1 cellular context compared by ENCODE assay signal in genomic region chr10:48656241-48656921, GRCh38.
TF ChIP-seq lines count a peak whose summit lies in the region.

No MANE protein-coding gene starts in this region.

TF ChIP-seq in HEK293, 187 proteins besides CTCF, POLR2A, EP300 and RAD21 (continued from another document):
- TF ChIP-seq, protein P1, sequence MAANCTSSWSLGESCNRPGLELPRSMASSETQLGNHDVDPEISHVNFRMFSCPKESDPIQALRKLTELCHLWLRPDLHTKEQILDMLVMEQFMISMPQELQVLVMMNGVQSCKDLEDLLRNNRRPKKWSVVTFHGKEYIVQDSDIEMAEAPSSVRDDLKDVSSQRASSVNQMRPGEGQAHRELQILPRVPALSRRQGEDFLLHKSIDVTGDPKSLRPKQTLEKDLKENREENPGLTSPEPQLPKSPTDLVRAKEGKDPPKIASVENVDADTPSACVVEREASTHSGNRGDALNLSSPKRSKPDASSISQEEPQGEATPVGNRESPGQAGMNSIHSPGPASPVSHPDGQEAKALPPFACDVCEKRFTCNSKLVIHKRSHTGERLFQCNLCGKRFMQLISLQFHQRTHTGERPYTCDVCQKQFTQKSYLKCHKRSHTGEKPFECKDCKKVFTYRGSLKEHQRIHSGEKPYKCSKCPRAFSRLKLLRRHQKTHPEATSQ (tag by site-specific recombination; IDR thresholded peaks at IDR 0.05) = no peak
- TF ChIP-seq KLF10 (tag by site-specific recombination; IDR thresholded peaks at IDR 0.05) = no peak
- peak; percentile 89; the same call in 1 of the 2 replicates for TF ChIP-seq ZSCAN30 (tag by site-specific recombination; IDR thresholded peaks at IDR 0.05)
- peak; percentile 45; the same call in 1 of the 2 replicates for TF ChIP-seq ZNF184 (tag by site-specific recombination; IDR thresholded peaks at IDR 0.05)
- no peak for TF ChIP-seq ZNF473 (tag by site-specific recombination; IDR thresholded peaks at IDR 0.05)
- TF ChIP-seq, protein P2, sequence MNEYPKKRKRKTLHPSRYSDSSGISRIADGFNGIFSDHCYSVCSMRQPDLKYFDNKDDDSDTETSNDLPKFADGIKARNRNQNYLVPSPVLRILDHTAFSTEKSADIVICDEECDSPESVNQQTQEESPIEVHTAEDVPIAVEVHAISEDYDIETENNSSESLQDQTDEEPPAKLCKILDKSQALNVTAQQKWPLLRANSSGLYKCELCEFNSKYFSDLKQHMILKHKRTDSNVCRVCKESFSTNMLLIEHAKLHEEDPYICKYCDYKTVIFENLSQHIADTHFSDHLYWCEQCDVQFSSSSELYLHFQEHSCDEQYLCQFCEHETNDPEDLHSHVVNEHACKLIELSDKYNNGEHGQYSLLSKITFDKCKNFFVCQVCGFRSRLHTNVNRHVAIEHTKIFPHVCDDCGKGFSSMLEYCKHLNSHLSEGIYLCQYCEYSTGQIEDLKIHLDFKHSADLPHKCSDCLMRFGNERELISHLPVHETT (tag by site-specific recombination; IDR thresholded peaks at IDR 0.05) = no peak
- TF ChIP-seq ZNF335 (tag by site-specific recombination; conservative IDR thresholded peaks at IDR 0.05) = peak; percentile 37; the same call in 1 of the 2 replicates
- TF ChIP-seq KLF8 (tag by site-specific recombination; IDR thresholded peaks at IDR 0.05) = peak; percentile 46; the same call in 1 of the 2 replicates
- no peak for TF ChIP-seq ZNF785 (tag by site-specific recombination; IDR thresholded peaks at IDR 0.05)
- TF ChIP-seq SCRT2 (tag by site-specific recombination; IDR thresholded peaks at IDR 0.05) = 0 out of 2 replicates have a peak, but pooled peaks have one; percentile 33
- no peak for TF ChIP-seq ZNF48 (tag by site-specific recombination; IDR thresholded peaks at IDR 0.05)
- TF ChIP-seq SETDB1 (IDR thresholded peaks at IDR 0.05; ENCODE audit: insufficient read length, low read length) = no peak
- TF ChIP-seq ZNF23 (tag by site-specific recombination; IDR thresholded peaks at IDR 0.05; ENCODE audit: borderline replicate concordance) = no peak
- TF ChIP-seq ZBTB6 (tag by site-specific recombination; IDR thresholded peaks at IDR 0.05) = no peak
- TF ChIP-seq ZBTB11 (tag by site-specific recombination; conservative IDR thresholded peaks at IDR 0.05; ENCODE audit: low read depth) = peak; percentile 72
- TF ChIP-seq ZNF791 (tag by site-specific recombination; IDR thresholded peaks at IDR 0.05) = no peak
- TF ChIP-seq, protein P3, sequence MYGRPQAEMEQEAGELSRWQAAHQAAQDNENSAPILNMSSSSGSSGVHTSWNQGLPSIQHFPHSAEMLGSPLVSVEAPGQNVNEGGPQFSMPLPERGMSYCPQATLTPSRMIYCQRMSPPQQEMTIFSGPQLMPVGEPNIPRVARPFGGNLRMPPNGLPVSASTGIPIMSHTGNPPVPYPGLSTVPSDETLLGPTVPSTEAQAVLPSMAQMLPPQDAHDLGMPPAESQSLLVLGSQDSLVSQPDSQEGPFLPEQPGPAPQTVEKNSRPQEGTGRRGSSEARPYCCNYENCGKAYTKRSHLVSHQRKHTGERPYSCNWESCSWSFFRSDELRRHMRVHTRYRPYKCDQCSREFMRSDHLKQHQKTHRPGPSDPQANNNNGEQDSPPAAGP (tag by site-specific recombination; IDR thresholded peaks at IDR 0.05) = no peak
- no peak for TF ChIP-seq ZBTB48 (tag by site-specific recombination; IDR thresholded peaks at IDR 0.05)
- TF ChIP-seq ZNF16 (tag by site-specific recombination; IDR thresholded peaks at IDR 0.05; ENCODE audit: low read depth) = no peak
- TF ChIP-seq, protein P4, sequence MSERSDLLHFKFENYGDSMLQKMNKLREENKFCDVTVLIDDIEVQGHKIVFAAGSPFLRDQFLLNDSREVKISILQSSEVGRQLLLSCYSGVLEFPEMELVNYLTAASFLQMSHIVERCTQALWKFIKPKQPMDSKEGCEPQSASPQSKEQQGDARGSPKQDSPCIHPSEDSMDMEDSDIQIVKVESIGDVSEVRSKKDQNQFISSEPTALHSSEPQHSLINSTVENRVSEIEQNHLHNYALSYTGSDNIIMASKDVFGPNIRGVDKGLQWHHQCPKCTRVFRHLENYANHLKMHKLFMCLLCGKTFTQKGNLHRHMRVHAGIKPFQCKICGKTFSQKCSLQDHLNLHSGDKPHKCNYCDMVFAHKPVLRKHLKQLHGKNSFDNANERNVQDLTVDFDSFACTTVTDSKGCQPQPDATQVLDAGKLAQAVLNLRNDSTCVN (tag by site-specific recombination; optimal IDR thresholded peaks at IDR 0.05) = peak; percentile 46
- TF ChIP-seq BCL11A (tag by site-specific recombination; IDR thresholded peaks at IDR 0.05; ENCODE audit: low read depth) = no peak
- TF ChIP-seq ZNF830 (tag by site-specific recombination; IDR thresholded peaks at IDR 0.05; ENCODE audit: low read depth) = no peak
- TF ChIP-seq, protein P5, sequence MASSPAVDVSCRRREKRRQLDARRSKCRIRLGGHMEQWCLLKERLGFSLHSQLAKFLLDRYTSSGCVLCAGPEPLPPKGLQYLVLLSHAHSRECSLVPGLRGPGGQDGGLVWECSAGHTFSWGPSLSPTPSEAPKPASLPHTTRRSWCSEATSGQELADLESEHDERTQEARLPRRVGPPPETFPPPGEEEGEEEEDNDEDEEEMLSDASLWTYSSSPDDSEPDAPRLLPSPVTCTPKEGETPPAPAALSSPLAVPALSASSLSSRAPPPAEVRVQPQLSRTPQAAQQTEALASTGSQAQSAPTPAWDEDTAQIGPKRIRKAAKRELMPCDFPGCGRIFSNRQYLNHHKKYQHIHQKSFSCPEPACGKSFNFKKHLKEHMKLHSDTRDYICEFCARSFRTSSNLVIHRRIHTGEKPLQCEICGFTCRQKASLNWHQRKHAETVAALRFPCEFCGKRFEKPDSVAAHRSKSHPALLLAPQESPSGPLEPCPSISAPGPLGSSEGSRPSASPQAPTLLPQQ (tag by site-specific recombination; IDR thresholded peaks at IDR 0.05) = 0 out of 2 replicates have a peak, but pooled peaks have one; percentile 51
- TF ChIP-seq ZBTB17 (tag by site-specific recombination; IDR thresholded peaks at IDR 0.05) = peak; percentile 48; the same call in 1 of the 2 replicates
- TF ChIP-seq ZNF518A (tag by site-specific recombination; conservative IDR thresholded peaks at IDR 0.05; ENCODE audit: low read depth) = 0 out of 2 replicates have a peak, but pooled peaks have one; percentile 38
- no peak for TF ChIP-seq MYNN (tag by site-specific recombination; IDR thresholded peaks at IDR 0.05; ENCODE audit: borderline replicate concordance)
- TF ChIP-seq ZNF624 (tag by site-specific recombination; IDR thresholded peaks at IDR 0.05) = no peak
- no peak for TF ChIP-seq ZNF571 (tag by site-specific recombination; IDR thresholded peaks at IDR 0.05)
- TF ChIP-seq ZNF658 (tag by site-specific recombination; IDR thresholded peaks at IDR 0.05) = no peak
- TF ChIP-seq, protein P6, sequence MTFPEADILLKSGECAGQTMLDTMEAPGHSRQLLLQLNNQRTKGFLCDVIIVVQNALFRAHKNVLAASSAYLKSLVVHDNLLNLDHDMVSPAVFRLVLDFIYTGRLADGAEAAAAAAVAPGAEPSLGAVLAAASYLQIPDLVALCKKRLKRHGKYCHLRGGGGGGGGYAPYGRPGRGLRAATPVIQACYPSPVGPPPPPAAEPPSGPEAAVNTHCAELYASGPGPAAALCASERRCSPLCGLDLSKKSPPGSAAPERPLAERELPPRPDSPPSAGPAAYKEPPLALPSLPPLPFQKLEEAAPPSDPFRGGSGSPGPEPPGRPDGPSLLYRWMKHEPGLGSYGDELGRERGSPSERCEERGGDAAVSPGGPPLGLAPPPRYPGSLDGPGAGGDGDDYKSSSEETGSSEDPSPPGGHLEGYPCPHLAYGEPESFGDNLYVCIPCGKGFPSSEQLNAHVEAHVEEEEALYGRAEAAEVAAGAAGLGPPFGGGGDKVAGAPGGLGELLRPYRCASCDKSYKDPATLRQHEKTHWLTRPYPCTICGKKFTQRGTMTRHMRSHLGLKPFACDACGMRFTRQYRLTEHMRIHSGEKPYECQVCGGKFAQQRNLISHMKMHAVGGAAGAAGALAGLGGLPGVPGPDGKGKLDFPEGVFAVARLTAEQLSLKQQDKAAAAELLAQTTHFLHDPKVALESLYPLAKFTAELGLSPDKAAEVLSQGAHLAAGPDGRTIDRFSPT (tag by site-specific recombination; IDR thresholded peaks at IDR 0.05) = no peak
- no peak for TF ChIP-seq KLF9 (tag by site-specific recombination; IDR thresholded peaks at IDR 0.05; ENCODE audit: low read depth)
- TF ChIP-seq ZNF404 (tag by site-specific recombination; IDR thresholded peaks at IDR 0.05) = no peak
- TF ChIP-seq ZBTB8A (tag by site-specific recombination; IDR thresholded peaks at IDR 0.05) = peak; percentile 60
- no peak for TF ChIP-seq KLF7 (tag by site-specific recombination; IDR thresholded peaks at IDR 0.05; ENCODE audit: borderline replicate concordance)
- TF ChIP-seq ZNF561 (tag by site-specific recombination; IDR thresholded peaks at IDR 0.05; ENCODE audit: borderline replicate concordance) = peak; percentile 68; the same call in 1 of the 2 replicates
- no peak for TF ChIP-seq ZNF391 (tag by site-specific recombination; IDR thresholded peaks at IDR 0.05; ENCODE audit: borderline replicate concordance, low read depth)
- TF ChIP-seq ZNF24 (tag by site-specific recombination; IDR thresholded peaks at IDR 0.05) = no peak
TF ChIP-seq in HEK293: peak in this region for 19.
